Comparison of ENCODE assay signal across 16 cellular contexts in the genomic region with DNA sequence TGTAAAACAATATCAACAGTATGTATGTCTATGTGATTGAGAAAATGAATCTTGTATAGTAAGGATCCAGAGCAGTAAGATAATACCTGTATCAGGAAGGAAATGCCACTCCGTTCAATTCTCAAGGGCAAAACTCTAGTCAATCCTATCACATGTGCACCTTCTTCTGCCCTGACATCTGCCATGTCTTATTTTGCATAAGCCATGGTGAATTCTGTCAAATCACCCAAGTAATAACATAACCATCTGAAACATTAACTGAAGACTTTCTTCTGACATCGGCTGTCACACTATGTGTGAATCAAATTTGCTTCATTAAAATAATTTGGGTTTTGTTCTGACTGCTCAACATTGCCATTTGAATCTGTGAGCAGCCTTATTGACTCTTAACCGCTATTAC.
DNase-seq lines count a peak whose midpoint lies in the region; ATAC-seq, FAIRE-seq and TF ChIP-seq lines count a peak whose summit lies in the region.
"Had no signal": no experiment of that assay in that cellular context is flagged by ENCODE, and none has a peak within 500 bp of the region (broad histone marks: within the 10 kb centered on the region; RNA-seq: fewer than 3 reads in every experiment).

No MANE protein-coding gene starts in this region.

- TF ChIP-seq CTCF in A549 (IDR thresholded peaks at IDR 0.05) (no peak), glutamatergic neuron (IDR thresholded peaks at IDR 0.05; ENCODE audit: partially characterized antibody, unreplicated experiment) (no peak), lower lobe of right lung (IDR thresholded peaks at IDR 0.05) (no peak)

- POLR2A ChIA-PET in A549 (lab: Yijun Ruan, JAX) = no interaction called here

- CTCF ChIA-PET in A549 (lab: Yijun Ruan, JAX) = no interaction called here

- H3K36me3 Mint-ChIP-seq in glutamatergic neuron (ENCODE audit: unreplicated experiment) = no peaks in the 10 kb centered on the region

- peaks cover 1% of the 10 kb centered on the region for H3K27me3 Mint-ChIP-seq in glutamatergic neuron (ENCODE audit: unreplicated experiment)
- H3K27me3 Mint-ChIP-seq: B cell; CD4-positive, alpha-beta T cell had no signal

- H3K27me3 ChIP-seq in MG63 (no peaks in the 10 kb centered on the region), lower lobe of right lung (ENCODE audit: low read depth) (no peaks in the 10 kb centered on the region)

- peaks cover 48% of the 10 kb centered on the region for H3K4me1 Mint-ChIP-seq in glutamatergic neuron (ENCODE audit: low read depth, unreplicated experiment)

- H3K9me3 ChIP-seq in A549 (no peaks in the 10 kb centered on the region), MG63 (no peaks in the 10 kb centered on the region), lower lobe of right lung (no peaks in the 10 kb centered on the region)

- H3K27ac Mint-ChIP-seq in glutamatergic neuron (ENCODE audit: unreplicated experiment) = peak overlapping the region; percentile 94
- H3K27ac Mint-ChIP-seq: B cell; CD4-positive, alpha-beta T cell had no signal

- ATAC-seq in A549 = no peak
- ATAC-seq in lower lobe of right lung = no peak

- H3K4me3 ChIP-seq in A549 (no peak overlapping the region), MG63 (no peak overlapping the region), lower lobe of right lung (no peak overlapping the region)

- no peak for TF ChIP-seq EP300 in A549 (IDR thresholded peaks at IDR 0.05)

- H3K4me1 ChIP-seq in A549 = peaks cover 56% of the 10 kb centered on the region
- H3K4me1 ChIP-seq in lower lobe of right lung = no peaks in the 10 kb centered on the region

- DNase-seq in A549 (ENCODE audit: low read depth in 1 of 2, low spot score in 1 of 2) (no peak), NCI-H2171 treated with DMSO at 0.1 percent for 48 hours (lab: John Stamatoyannopoulos, UW) (peak; percentile 96), NCI-H82 treated with DMSO at 0.1 percent for 48 hours (lab: John Stamatoyannopoulos, UW; ENCODE audit: unreplicated experiment) (peak; percentile 33), glutamatergic neuron (no peak), MG63 (no peak), H54 (ENCODE audit: insufficient read length, low spot score) (no peak), lower lobe of right lung (no peak)
- DNase-seq: 8988T; ACHN; C1 segment of cervical spinal cord; Calu3; CD4-positive, alpha-beta T cell; GF-D8; IMR-90 had no signal

- TF ChIP-seq POLR2A in A549 (IDR thresholded peaks at IDR 0.05; ENCODE audit: low read length) (no peak), H54 (IDR thresholded peaks at IDR 0.05; ENCODE audit: low read depth, low read length) (no peak)

- H3K4me2 ChIP-seq in A549 = 0 out of 3 replicates have a peak overlapping the region, but pooled peaks have one; percentile 49

- 88% methylated on average over 3 of the region's 3 CpGs for WGBS in A549 (ENCODE audit: missing lambda C conversion rate)

- peak overlapping the region; percentile 63 for H3K4me3 Mint-ChIP-seq in glutamatergic neuron (ENCODE audit: unreplicated experiment)
- H3K4me3 Mint-ChIP-seq: B cell; CD4-positive, alpha-beta T cell had no signal

- FAIRE-seq in A549 (lab: Jason Lieb, UNC) (no peak), H54 (lab: Jason Lieb, UNC) (no peak)
- FAIRE-seq: GM19239 had no signal

- no peaks in the 10 kb centered on the region for H3K9me3 Mint-ChIP-seq in glutamatergic neuron (ENCODE audit: unreplicated experiment)
- H3K9me3 Mint-ChIP-seq: CD4-positive, alpha-beta T cell had no signal

- no peak for TF ChIP-seq RAD21 in A549 (conservative IDR thresholded peaks at IDR 0.05 in 1 of 2, IDR thresholded peaks at IDR 0.05 in 1 of 2)

- no peaks in the 10 kb centered on the region for H3K36me3 ChIP-seq in MG63
- H3K36me3 ChIP-seq in lower lobe of right lung = no peaks in the 10 kb centered on the region

- H3K27ac ChIP-seq in A549 (peak overlapping the region; percentile 11 to 30; a peak in 3 of 6 replicates), lower lobe of right lung (no peak overlapping the region)

- intact Hi-C loops in lower lobe of right lung (cut with DNase I) = no loop called here

TF ChIP-seq in A549, 52 proteins besides CTCF, POLR2A, EP300 and RAD21:
- no peak for TF ChIP-seq RNF2 (IDR thresholded peaks at IDR 0.05; ENCODE audit: borderline replicate concordance, low read depth)
- no peak for TF ChIP-seq MAZ (IDR thresholded peaks at IDR 0.05; ENCODE audit: borderline replicate concordance, low read depth, low read length)

Comparison
In these comparisons a context has a peak if more than half of its experiments do, and no peak if none do; other contexts are left out.
1. DNase-seq: peak in NCI-H2171 treated with DMSO at 0.1 percent for 48 hours (single experiment) and NCI-H82 treated with DMSO at 0.1 percent for 48 hours (single experiment); none in A549 (0 of 2), glutamatergic neuron (single experiment), MG63 (single experiment), H54 (single experiment) and lower lobe of right lung (single experiment).